1 cellular context compared by ENCODE assay signal in genomic region chr11:88508808-88509581, GRCh38.
TF ChIP-seq lines count a peak whose summit lies in the region.

No MANE protein-coding gene starts in this region.

TF ChIP-seq in K562, 482 proteins besides CTCF, POLR2A, EP300 and RAD21 (continued from another document):
- TF ChIP-seq, protein P1, sequence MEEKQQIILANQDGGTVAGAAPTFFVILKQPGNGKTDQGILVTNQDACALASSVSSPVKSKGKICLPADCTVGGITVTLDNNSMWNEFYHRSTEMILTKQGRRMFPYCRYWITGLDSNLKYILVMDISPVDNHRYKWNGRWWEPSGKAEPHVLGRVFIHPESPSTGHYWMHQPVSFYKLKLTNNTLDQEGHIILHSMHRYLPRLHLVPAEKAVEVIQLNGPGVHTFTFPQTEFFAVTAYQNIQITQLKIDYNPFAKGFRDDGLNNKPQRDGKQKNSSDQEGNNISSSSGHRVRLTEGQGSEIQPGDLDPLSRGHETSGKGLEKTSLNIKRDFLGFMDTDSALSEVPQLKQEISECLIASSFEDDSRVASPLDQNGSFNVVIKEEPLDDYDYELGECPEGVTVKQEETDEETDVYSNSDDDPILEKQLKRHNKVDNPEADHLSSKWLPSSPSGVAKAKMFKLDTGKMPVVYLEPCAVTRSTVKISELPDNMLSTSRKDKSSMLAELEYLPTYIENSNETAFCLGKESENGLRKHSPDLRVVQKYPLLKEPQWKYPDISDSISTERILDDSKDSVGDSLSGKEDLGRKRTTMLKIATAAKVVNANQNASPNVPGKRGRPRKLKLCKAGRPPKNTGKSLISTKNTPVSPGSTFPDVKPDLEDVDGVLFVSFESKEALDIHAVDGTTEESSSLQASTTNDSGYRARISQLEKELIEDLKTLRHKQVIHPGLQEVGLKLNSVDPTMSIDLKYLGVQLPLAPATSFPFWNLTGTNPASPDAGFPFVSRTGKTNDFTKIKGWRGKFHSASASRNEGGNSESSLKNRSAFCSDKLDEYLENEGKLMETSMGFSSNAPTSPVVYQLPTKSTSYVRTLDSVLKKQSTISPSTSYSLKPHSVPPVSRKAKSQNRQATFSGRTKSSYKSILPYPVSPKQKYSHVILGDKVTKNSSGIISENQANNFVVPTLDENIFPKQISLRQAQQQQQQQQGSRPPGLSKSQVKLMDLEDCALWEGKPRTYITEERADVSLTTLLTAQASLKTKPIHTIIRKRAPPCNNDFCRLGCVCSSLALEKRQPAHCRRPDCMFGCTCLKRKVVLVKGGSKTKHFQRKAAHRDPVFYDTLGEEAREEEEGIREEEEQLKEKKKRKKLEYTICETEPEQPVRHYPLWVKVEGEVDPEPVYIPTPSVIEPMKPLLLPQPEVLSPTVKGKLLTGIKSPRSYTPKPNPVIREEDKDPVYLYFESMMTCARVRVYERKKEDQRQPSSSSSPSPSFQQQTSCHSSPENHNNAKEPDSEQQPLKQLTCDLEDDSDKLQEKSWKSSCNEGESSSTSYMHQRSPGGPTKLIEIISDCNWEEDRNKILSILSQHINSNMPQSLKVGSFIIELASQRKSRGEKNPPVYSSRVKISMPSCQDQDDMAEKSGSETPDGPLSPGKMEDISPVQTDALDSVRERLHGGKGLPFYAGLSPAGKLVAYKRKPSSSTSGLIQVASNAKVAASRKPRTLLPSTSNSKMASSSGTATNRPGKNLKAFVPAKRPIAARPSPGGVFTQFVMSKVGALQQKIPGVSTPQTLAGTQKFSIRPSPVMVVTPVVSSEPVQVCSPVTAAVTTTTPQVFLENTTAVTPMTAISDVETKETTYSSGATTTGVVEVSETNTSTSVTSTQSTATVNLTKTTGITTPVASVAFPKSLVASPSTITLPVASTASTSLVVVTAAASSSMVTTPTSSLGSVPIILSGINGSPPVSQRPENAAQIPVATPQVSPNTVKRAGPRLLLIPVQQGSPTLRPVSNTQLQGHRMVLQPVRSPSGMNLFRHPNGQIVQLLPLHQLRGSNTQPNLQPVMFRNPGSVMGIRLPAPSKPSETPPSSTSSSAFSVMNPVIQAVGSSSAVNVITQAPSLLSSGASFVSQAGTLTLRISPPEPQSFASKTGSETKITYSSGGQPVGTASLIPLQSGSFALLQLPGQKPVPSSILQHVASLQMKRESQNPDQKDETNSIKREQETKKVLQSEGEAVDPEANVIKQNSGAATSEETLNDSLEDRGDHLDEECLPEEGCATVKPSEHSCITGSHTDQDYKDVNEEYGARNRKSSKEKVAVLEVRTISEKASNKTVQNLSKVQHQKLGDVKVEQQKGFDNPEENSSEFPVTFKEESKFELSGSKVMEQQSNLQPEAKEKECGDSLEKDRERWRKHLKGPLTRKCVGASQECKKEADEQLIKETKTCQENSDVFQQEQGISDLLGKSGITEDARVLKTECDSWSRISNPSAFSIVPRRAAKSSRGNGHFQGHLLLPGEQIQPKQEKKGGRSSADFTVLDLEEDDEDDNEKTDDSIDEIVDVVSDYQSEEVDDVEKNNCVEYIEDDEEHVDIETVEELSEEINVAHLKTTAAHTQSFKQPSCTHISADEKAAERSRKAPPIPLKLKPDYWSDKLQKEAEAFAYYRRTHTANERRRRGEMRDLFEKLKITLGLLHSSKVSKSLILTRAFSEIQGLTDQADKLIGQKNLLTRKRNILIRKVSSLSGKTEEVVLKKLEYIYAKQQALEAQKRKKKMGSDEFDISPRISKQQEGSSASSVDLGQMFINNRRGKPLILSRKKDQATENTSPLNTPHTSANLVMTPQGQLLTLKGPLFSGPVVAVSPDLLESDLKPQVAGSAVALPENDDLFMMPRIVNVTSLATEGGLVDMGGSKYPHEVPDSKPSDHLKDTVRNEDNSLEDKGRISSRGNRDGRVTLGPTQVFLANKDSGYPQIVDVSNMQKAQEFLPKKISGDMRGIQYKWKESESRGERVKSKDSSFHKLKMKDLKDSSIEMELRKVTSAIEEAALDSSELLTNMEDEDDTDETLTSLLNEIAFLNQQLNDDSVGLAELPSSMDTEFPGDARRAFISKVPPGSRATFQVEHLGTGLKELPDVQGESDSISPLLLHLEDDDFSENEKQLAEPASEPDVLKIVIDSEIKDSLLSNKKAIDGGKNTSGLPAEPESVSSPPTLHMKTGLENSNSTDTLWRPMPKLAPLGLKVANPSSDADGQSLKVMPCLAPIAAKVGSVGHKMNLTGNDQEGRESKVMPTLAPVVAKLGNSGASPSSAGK (IDR thresholded peaks at IDR 0.05): peak; percentile 32; the same call in 1 of the 2 replicates
